Comparison of ENCODE assay signal across 8 cellular contexts in the genomic region with DNA sequence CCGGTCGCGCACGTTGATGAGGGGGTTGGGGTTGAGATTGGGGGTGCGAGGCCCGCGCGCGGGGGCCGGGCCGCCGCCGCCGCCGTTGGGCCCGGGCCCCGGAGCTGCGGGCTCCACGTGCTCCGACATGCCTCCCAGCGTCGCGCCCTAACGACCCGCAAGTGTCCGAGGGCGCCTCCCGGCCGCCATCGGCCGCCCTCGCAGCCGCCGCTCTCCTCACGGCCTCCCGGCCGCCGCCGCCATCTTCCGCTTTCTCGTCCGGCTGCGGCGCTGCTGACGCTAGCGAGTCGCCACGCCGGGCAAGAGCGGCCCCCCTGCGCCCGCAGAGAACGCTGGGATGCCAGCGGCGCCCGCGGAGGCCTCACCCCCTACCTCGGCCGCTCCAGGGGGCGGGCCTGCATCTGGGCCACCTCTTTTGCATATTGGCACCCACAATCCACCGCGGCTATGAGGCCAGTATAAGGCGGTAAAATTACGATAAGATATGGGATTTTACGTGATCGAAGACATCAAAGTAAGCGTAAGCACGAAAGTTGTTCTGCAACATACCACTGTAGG. TPM values are rescaled to one million over a fixed set of nuclear protein-coding genes. Genes with fewer than 3 reads are reported as not detected.
DNase-seq lines count a peak whose midpoint lies in the region; TF ChIP-seq lines count a peak whose summit lies in the region.

A gene (minus strand): TSS at position 256 of the 558 bp plus-strand sequence. CDS start 127 bp downstream, at position 129.

- H3K4me1 ChIP-seq in neuron (ENCODE audit: insufficient read depth, low read length) = peaks cover 41% of the 10 kb centered on the region

- H3K36me3 ChIP-seq in neuron (ENCODE audit: insufficient read depth, low read length) = peaks cover 4% of the 10 kb centered on the region

- TF ChIP-seq CTCF in HFF-Myc (IDR thresholded peaks at IDR 0.05; ENCODE audit: low read depth, low read length, missing control alignments) = no peak
- TF ChIP-seq CTCF in foreskin fibroblast (IDR thresholded peaks at IDR 0.05; ENCODE audit: low read depth, low read length) = no peak

- no peak within 1 kb of the TSS for H2AFZ ChIP-seq in neuron (ENCODE audit: low read depth, low read length)

- no peaks in the 10 kb centered on the region for H3K27me3 ChIP-seq in neuron (ENCODE audit: insufficient read depth, low read length)

- H3K4me3 ChIP-seq in HFF-Myc (replicated peaks; ENCODE audit: low read depth, low read length) (peak within 1 kb of the TSS; percentile 95), foreskin fibroblast (ENCODE audit: low read depth in 1 of 2, low read length in 2 of 2) (peak within 1 kb of the TSS; percentile 65 to 86), neuron (ENCODE audit: low read length) (peak within 1 kb of the TSS; percentile 74)

- DNase-seq in GM04503 (ENCODE audit: low read depth) = peak; percentile 72
- DNase-seq in HFF-Myc (ENCODE audit: extremely low read depth, low read depth) = peak; percentile 86
- peak; percentile 97 for DNase-seq in NAMALWA (ENCODE audit: low spot score)
- DNase-seq in SK-MEL-5 (ENCODE audit: low read depth, low spot score) = peak; percentile 94
- DNase-seq in activated naive CD4-positive, alpha-beta T cell (lab: John Stamatoyannopoulos, UW) = peak; percentile 91 to 98 (median 91)
- DNase-seq in foreskin fibroblast = peak; percentile 97 to 99
- DNase-seq in stromal cell of bone marrow (ENCODE audit: low read depth) = peak; percentile 93

- in situ Hi-C loops in SK-MEL-5 (cut with HindIII; ENCODE audit: low pct_unique_long_range_greater_than_20kb, low sequenced_read_pairs) = no loop called here

- H3K9me3 ChIP-seq in neuron (ENCODE audit: low read length) = no peaks in the 10 kb centered on the region

RNA-seq across cellular contexts. Expression of the gene that starts here (rescaled TPM):
- total RNA-seq in SK-MEL-5 (2014; rRNA removed; shearing (Covaris generic)) = 44.8 and 51.8 TPM in 2 replicates
- polyA plus RNA-seq in SK-MEL-5 (2015; cell fraction: cytosol; rRNA removed) = 91.1 and 104 TPM in 2 replicates
- polyA plus RNA-seq in SK-MEL-5 (2015; cell fraction: nucleus; rRNA removed) = 1,457 and 1,498 TPM in 2 replicates

Comparison
In these comparisons a context has a peak if more than half of its experiments do, and no peak if none do; other contexts are left out.
1. Peak in every context shown above with its lines: DNase-seq and H3K4me3 ChIP-seq.